In the genomic region with DNA sequence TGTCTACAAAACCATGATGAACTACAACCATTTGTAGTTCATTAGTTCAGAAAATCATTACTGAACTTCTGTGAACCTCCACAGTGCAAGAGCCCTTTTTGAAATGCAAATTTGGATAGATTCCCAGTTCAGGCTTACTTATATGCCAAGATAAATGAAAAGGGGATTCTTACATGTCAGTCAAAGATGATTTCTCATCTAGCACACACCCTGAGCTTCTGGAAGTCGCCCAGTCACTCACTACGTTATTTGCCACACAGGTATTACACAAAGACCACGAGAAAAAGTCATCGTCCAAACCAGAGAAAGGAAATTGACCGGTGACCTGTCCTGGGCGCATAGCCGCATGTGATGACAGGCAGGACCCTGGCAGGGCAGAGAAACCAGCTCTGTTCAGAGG, we compare ENCODE assay signal across 21 cellular contexts. TPM values are rescaled to one million over a fixed set of nuclear protein-coding genes. Genes with fewer than 3 reads are reported as not detected.
DNase-seq lines count a peak whose midpoint lies in the region; ATAC-seq and TF ChIP-seq lines count a peak whose summit lies in the region.
"Had no signal": no experiment of that assay in that cellular context is flagged by ENCODE, and none has a peak within 500 bp of the region (broad histone marks: within the 10 kb centered on the region; RNA-seq: fewer than 3 reads in every experiment).

No MANE protein-coding gene starts in this region.

- TF ChIP-seq CTCF in left ventricle myocardium inferior (IDR thresholded peaks at IDR 0.05; ENCODE audit: borderline replicate concordance) (no peak), right atrium auricular region (IDR thresholded peaks at IDR 0.05) (no peak), esophagus squamous epithelium (IDR thresholded peaks at IDR 0.05) (no peak), mesothelial cell of epicardium (IDR thresholded peaks at IDR 0.05; ENCODE audit: unreplicated experiment) (no peak), prostate gland (IDR thresholded peaks at IDR 0.05) (no peak)

- H3K4me3 Mint-ChIP-seq in mesothelial cell of epicardium, result no peak overlapping the region
- H3K4me3 Mint-ChIP-seq in natural killer cell treated with Interleukin-12 subunit alpha and Interleukin-12 subunit beta and Interleukin-15 and Interleukin-18, amount 100 ng/mL, for 72 hours, result no peak overlapping the region
- H3K4me3 Mint-ChIP-seq: activated B cell treated with CpG ODN at 0.5 μM for 24 hours; activated CD8-positive, alpha-beta T cell treated with anti-CD3 and anti-CD28 coated beads, Interleukin-2, amount 10 ng/mL, durations not matched to agents 7 days and 5 days; effector memory CD8-positive, alpha-beta T cell had no signal

- DNase-seq in left ventricle myocardium inferior (no peak), right atrium auricular region (ENCODE audit: low spot score) (no peak), esophagus squamous epithelium (lab: John Stamatoyannopoulos, UW) (no peak), mesothelial cell of epicardium (ENCODE audit: low spot score in 2 of 2, unreplicated experiment in 2 of 2) (no peak), prostate gland (ENCODE audit: low spot score) (no peak), HT-29 (ENCODE audit: low spot score) (no peak)
- DNase-seq in natural killer cell treated with Interleukin-12 subunit alpha and Interleukin-12 subunit beta and Interleukin-15 and Interleukin-18, amount 100 ng/mL, for 72 hours (ENCODE audit: low spot score), result no peak
- DNase-seq: activated B cell treated with CpG ODN at 0.5 μM for 24 hours; activated CD8-positive, alpha-beta T cell treated with anti-CD3 and anti-CD28 coated beads, Interleukin-2, amount 10 ng/mL, durations not matched to agents 7 days and 5 days; activated naive CD4-positive, alpha-beta T cell treated with Interleukin-2 at 50 U/mL for 16 hours; activated T-cell treated with anti-CD3 and anti-CD28 coated beads, Interleukin-2, amount 50 U/mL, for 1 hour; C1 segment of cervical spinal cord; Calu3; effector memory CD8-positive, alpha-beta T cell; NCI-H1092; NCI-H2081; NCI-H510A treated with DMSO at 0.1 percent for 48 hours; T1000 had no signal

- intact Hi-C loops in left ventricle myocardium inferior (cut with micrococcal nuclease), result loop anchor here (10.0 kb wide), 1 partner anchor 57 kb away; no protein-coding TSS in a partner anchor
- intact Hi-C loops in esophagus squamous epithelium (cut with DNase I), result no loop called here
- intact Hi-C loops in prostate gland (cut with DNase I), result no loop called here

- H3K27ac ChIP-seq in left ventricle myocardium inferior (replicated peaks) (peak overlapping the region; percentile 70), right atrium auricular region (no peak overlapping the region), esophagus squamous epithelium (peak overlapping the region; percentile 56 to 81 (median 67)), prostate gland (no peak overlapping the region)
- H3K27ac ChIP-seq: neutrophil had no signal

- WGBS in esophagus squamous epithelium, 2 donors, result 19 to 36% methylated on average over 7 of the region's 7 CpGs
- WGBS in prostate gland, result 63% methylated on average over 7 of the region's 7 CpGs

- H3K4me1 Mint-ChIP-seq in mesothelial cell of epicardium, result peaks cover 22% of the 10 kb centered on the region
- H3K4me1 Mint-ChIP-seq in natural killer cell treated with Interleukin-12 subunit alpha and Interleukin-12 subunit beta and Interleukin-15 and Interleukin-18, amount 100 ng/mL, for 72 hours (ENCODE audit: low read depth in 2 of 2), result no peaks in the 10 kb centered on the region

- H3K9me3 ChIP-seq in left ventricle myocardium inferior (replicated peaks) (no peaks in the 10 kb centered on the region), right atrium auricular region (no peaks in the 10 kb centered on the region), esophagus squamous epithelium (no peaks in the 10 kb centered on the region), prostate gland (no peaks in the 10 kb centered on the region)
- H3K9me3 ChIP-seq: HAP-1, neutrophil had no signal

- H3K36me3 Mint-ChIP-seq in mesothelial cell of epicardium, result no peaks in the 10 kb centered on the region
- no peaks in the 10 kb centered on the region for H3K36me3 Mint-ChIP-seq in natural killer cell treated with Interleukin-12 subunit alpha and Interleukin-12 subunit beta and Interleukin-15 and Interleukin-18, amount 100 ng/mL, for 72 hours

- H3K4me1 ChIP-seq in left ventricle myocardium inferior (peaks cover 33% of the 10 kb centered on the region), right atrium auricular region (peaks cover 0 to 7% of the 10 kb centered on the region in 2 donors), esophagus squamous epithelium (peaks cover 5 to 35% (median 23%) of the 10 kb centered on the region in 3 donors), prostate gland (replicated peaks) (no peaks in the 10 kb centered on the region)
- H3K4me1 ChIP-seq: HAP-1 had no signal

- no peaks in the 10 kb centered on the region for H3K27me3 Mint-ChIP-seq in mesothelial cell of epicardium (ENCODE audit: low read depth)
- H3K27me3 Mint-ChIP-seq in natural killer cell treated with Interleukin-12 subunit alpha and Interleukin-12 subunit beta and Interleukin-15 and Interleukin-18, amount 100 ng/mL, for 72 hours, result peaks cover 22 to 29% of the 10 kb centered on the region in 2 donors

- peak overlapping the region; percentile 54 for H3K27ac Mint-ChIP-seq in mesothelial cell of epicardium
- no peak overlapping the region for H3K27ac Mint-ChIP-seq in natural killer cell treated with Interleukin-12 subunit alpha and Interleukin-12 subunit beta and Interleukin-15 and Interleukin-18, amount 100 ng/mL, for 72 hours
- H3K27ac Mint-ChIP-seq: activated B cell treated with CpG ODN at 0.5 μM for 24 hours; activated CD8-positive, alpha-beta T cell treated with anti-CD3 and anti-CD28 coated beads, Interleukin-2, amount 10 ng/mL, durations not matched to agents 7 days and 5 days; effector memory CD8-positive, alpha-beta T cell had no signal

- no peak overlapping the region for H3K4me3 ChIP-seq in left ventricle myocardium inferior
- H3K4me3 ChIP-seq in right atrium auricular region, result no peak overlapping the region
- H3K4me3 ChIP-seq in esophagus squamous epithelium, result no peak overlapping the region
- no peak overlapping the region for H3K4me3 ChIP-seq in prostate gland
- H3K4me3 ChIP-seq: HAP-1 had no signal

- no peak for ATAC-seq in GM21723 (IDR thresholded peaks at IDR 0.05; ENCODE audit: unreplicated experiment)
- ATAC-seq in natural killer cell treated with Interleukin-12 subunit alpha and Interleukin-12 subunit beta and Interleukin-15 and Interleukin-18, amount 100 ng/mL, for 72 hours, result no peak
- ATAC-seq: activated CD8-positive, alpha-beta T cell treated with anti-CD3 and anti-CD28 coated beads, Interleukin-2, amount 10 ng/mL, durations not matched to agents 7 days and 5 days; effector memory CD8-positive, alpha-beta T cell had no signal

- H3K36me3 ChIP-seq in left ventricle myocardium inferior, result no peaks in the 10 kb centered on the region
- no peaks in the 10 kb centered on the region for H3K36me3 ChIP-seq in right atrium auricular region
- no peaks in the 10 kb centered on the region for H3K36me3 ChIP-seq in esophagus squamous epithelium
- H3K36me3 ChIP-seq in prostate gland, result no peaks in the 10 kb centered on the region
- H3K36me3 ChIP-seq: HAP-1, neutrophil had no signal

- TF ChIP-seq POLR2A in esophagus squamous epithelium (IDR thresholded peaks at IDR 0.05) (no peak), prostate gland (IDR thresholded peaks at IDR 0.05) (no peak)

- peaks cover 8% of the 10 kb centered on the region for H3K9me3 Mint-ChIP-seq in mesothelial cell of epicardium
- no peaks in the 10 kb centered on the region for H3K9me3 Mint-ChIP-seq in natural killer cell treated with Interleukin-12 subunit alpha and Interleukin-12 subunit beta and Interleukin-15 and Interleukin-18, amount 100 ng/mL, for 72 hours
- H3K9me3 Mint-ChIP-seq: activated B cell treated with CpG ODN at 0.5 μM for 24 hours; effector memory CD8-positive, alpha-beta T cell had no signal

- H3K27me3 ChIP-seq in left ventricle myocardium inferior (ENCODE audit: low read depth) (no peaks in the 10 kb centered on the region), right atrium auricular region (no peaks in the 10 kb centered on the region), esophagus squamous epithelium (no peaks in the 10 kb centered on the region), prostate gland (replicated peaks; ENCODE audit: insufficient read depth) (no peaks in the 10 kb centered on the region)
- H3K27me3 ChIP-seq: neutrophil had no signal

RNA-seq across cellular contexts. Expression of gene ETS2, which starts 41.8 kb away (rescaled TPM):
- total RNA-seq in left ventricle myocardium inferior, result 40.9 TPM
- total RNA-seq in right atrium auricular region, result 10 to 100 TPM; 31.4 to 37.2 TPM
- total RNA-seq in esophagus squamous epithelium, result 100 to 1,000 TPM in 1 of 4 donors, 10 to 100 TPM in 3; 67.5 to 118 (median 78.8) TPM
- 29.6 to 32.5 TPM (median 30.5 TPM) in 3 replicates for total RNA-seq in mesothelial cell of epicardium
- total RNA-seq in natural killer cell treated with Interleukin-12 subunit alpha and Interleukin-12 subunit beta and Interleukin-15 and Interleukin-18, amount 100 ng/mL, for 72 hours, result 10 to 100 TPM; 22.9 to 25.2 TPM
- 10 to 100 TPM; 53.3 to 80.2 TPM for total RNA-seq in prostate gland
- total RNA-seq in HT-29 (2014; rRNA removed; shearing (Covaris generic)), result 171 and 172 TPM in 2 replicates

Comparison
In these comparisons a context has a peak if more than half of its experiments do, and no peak if none do; other contexts are left out.
1. H3K27ac ChIP-seq: peak in left ventricle myocardium inferior (single experiment) and esophagus squamous epithelium (4 of 4); none in right atrium auricular region (0 of 2) and prostate gland (0 of 2).